Comparison of ENCODE assay signal across 8 cellular contexts in genomic region chr7:17233643-17234397, GRCh38.
DNase-seq lines count a peak whose midpoint lies in the region; ATAC-seq lines count a peak whose summit lies in the region.

No MANE protein-coding gene starts in this region.

- DNase-seq in DMS53 (lab: John Stamatoyannopoulos, UW) (peak; percentile 74), LoVo (ENCODE audit: low spot score) (peak; percentile 27), foreskin melanocyte (peak; percentile 22), NCI-H2107 (lab: John Stamatoyannopoulos, UW) (no peak), NCI-H510A treated with DMSO at 0.1 percent for 48 hours (lab: John Stamatoyannopoulos, UW) (no peak)
- peak; percentile 13 for DNase-seq in activated CD8-positive, alpha-beta memory T cell treated with anti-CD3 and anti-CD28 coated beads, Interleukin-2, amount 50 U/mL, for 1 hour (ENCODE audit: extremely low read depth)
- peak in 5 of 6 experiments; percentile 1 to 63 (median 35) for DNase-seq in stimulated activated naive CD4-positive, alpha-beta T cell (lab: John Stamatoyannopoulos, UW)

- peak; percentile 30 for ATAC-seq in GM21619 (IDR thresholded peaks at IDR 0.05; ENCODE audit: unreplicated experiment)

Comparison
In these comparisons a context has a peak if more than half of its experiments do, and no peak if none do; other contexts are left out.
1. DNase-seq: peak in DMS53 (single experiment), LoVo (single experiment), activated CD8-positive, alpha-beta memory T cell treated with anti-CD3 and anti-CD28 coated beads, Interleukin-2, amount 50 U/mL, for 1 hour (single experiment), foreskin melanocyte (single experiment) and stimulated activated naive CD4-positive, alpha-beta T cell (5 of 6); none in NCI-H2107 (single experiment) and NCI-H510A treated with DMSO at 0.1 percent for 48 hours (single experiment).